ENCODE assay signal across 8 cellular contexts in the genomic region with DNA sequence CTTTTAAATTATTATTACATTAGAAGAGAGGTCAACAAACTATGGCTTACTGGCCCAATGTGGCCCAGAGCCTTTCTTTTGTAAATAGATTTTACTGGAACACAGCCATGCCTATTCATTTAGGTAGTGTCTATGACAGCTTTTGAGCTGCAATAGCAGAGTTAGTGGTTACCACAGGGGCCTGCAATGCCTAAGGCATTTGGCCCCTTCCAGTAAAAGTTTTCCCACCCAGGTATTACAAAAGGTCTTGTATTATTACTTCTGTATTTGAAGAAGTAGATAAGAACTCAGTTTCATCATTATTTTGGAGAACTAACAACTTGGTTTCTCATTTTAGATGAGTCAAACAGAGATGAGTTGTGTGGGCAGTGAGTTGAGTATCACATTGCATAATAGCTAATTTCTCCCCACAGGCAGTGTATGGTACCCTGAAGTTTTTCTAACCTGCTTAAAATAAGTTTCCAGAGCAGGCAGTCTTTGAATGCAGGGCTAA.
DNase-seq lines count a peak whose midpoint lies in the region; ATAC-seq lines count a peak whose summit lies in the region.

No MANE protein-coding gene starts in this region.

- H3K4me3 Mint-ChIP-seq in activated naive CD8-positive, alpha-beta T cell treated with anti-CD3 and anti-CD28 coated beads, Interleukin-2, amount 50 U/mL, for 24 hours = no peak overlapping the region
- peak overlapping the region; percentile 30 for H3K4me3 Mint-ChIP-seq in stimulated activated naive CD8-positive, alpha-beta T cell treated with anti-CD3 and anti-CD28 coated beads, Interleukin-15, Interleukin-2, amounts not matched to agents 100 ng/mL and 50 ng/mL, for 24 hours

- in situ Hi-C loops in ACHN (cut with HindIII; ENCODE audit: low pct_ligation_motif_present, low pct_unique_long_range_greater_than_20kb, low sequenced_read_pairs) = no loop called here

- no peaks in the 10 kb centered on the region for H3K27me3 Mint-ChIP-seq in activated naive CD8-positive, alpha-beta T cell treated with anti-CD3 and anti-CD28 coated beads, Interleukin-2, amount 50 U/mL, for 24 hours
- H3K27me3 Mint-ChIP-seq in stimulated activated naive CD8-positive, alpha-beta T cell treated with anti-CD3 and anti-CD28 coated beads, Interleukin-15, Interleukin-2, amounts not matched to agents 100 ng/mL and 50 ng/mL, for 24 hours = no peaks in the 10 kb centered on the region

- peaks cover 50% of the 10 kb centered on the region for H3K4me1 Mint-ChIP-seq in activated naive CD8-positive, alpha-beta T cell treated with anti-CD3 and anti-CD28 coated beads, Interleukin-2, amount 50 U/mL, for 24 hours
- H3K4me1 Mint-ChIP-seq in stimulated activated naive CD8-positive, alpha-beta T cell treated with anti-CD3 and anti-CD28 coated beads, Interleukin-15, Interleukin-2, amounts not matched to agents 100 ng/mL and 50 ng/mL, for 24 hours (ENCODE audit: low read depth) = peaks cover 56% of the 10 kb centered on the region

- ATAC-seq in GM19324 (IDR thresholded peaks at IDR 0.05; ENCODE audit: low FRiP score, unreplicated experiment) (peak; percentile 80), HG03175 (IDR thresholded peaks at IDR 0.05; ENCODE audit: unreplicated experiment) (peak; percentile 96)
- peak; percentile 81 for ATAC-seq in activated naive CD8-positive, alpha-beta T cell treated with anti-CD3 and anti-CD28 coated beads, Interleukin-2, amount 50 U/mL, for 24 hours

- no peaks in the 10 kb centered on the region for H3K9me3 Mint-ChIP-seq in activated naive CD8-positive, alpha-beta T cell treated with anti-CD3 and anti-CD28 coated beads, Interleukin-2, amount 50 U/mL, for 24 hours
- no peaks in the 10 kb centered on the region for H3K9me3 Mint-ChIP-seq in stimulated activated naive CD8-positive, alpha-beta T cell treated with anti-CD3 and anti-CD28 coated beads, Interleukin-15, Interleukin-2, amounts not matched to agents 100 ng/mL and 50 ng/mL, for 24 hours

- H3K36me3 Mint-ChIP-seq in activated naive CD8-positive, alpha-beta T cell treated with anti-CD3 and anti-CD28 coated beads, Interleukin-2, amount 50 U/mL, for 24 hours (ENCODE audit: low read depth) = peaks cover 69% of the 10 kb centered on the region
- peaks cover 92% of the 10 kb centered on the region for H3K36me3 Mint-ChIP-seq in stimulated activated naive CD8-positive, alpha-beta T cell treated with anti-CD3 and anti-CD28 coated beads, Interleukin-15, Interleukin-2, amounts not matched to agents 100 ng/mL and 50 ng/mL, for 24 hours (ENCODE audit: low read depth)

- peak overlapping the region; percentile 25 for H3K27ac Mint-ChIP-seq in activated naive CD8-positive, alpha-beta T cell treated with anti-CD3 and anti-CD28 coated beads, Interleukin-2, amount 50 U/mL, for 24 hours
- peak overlapping the region; percentile 74 for H3K27ac Mint-ChIP-seq in stimulated activated naive CD8-positive, alpha-beta T cell treated with anti-CD3 and anti-CD28 coated beads, Interleukin-15, Interleukin-2, amounts not matched to agents 100 ng/mL and 50 ng/mL, for 24 hours

- DNase-seq in ACHN (peak; percentile 19), NCI-H1694 treated with DMSO at 0.1 percent for 48 hours (lab: John Stamatoyannopoulos, UW) (no peak), activated gamma-delta T cell treated with Interleukin-2 at 50 U/mL for 16 hours (no peak), 8988T (no peak)
- DNase-seq in activated naive CD8-positive, alpha-beta T cell treated with anti-CD3 and anti-CD28 coated beads, Interleukin-2, amount 50 U/mL, for 24 hours = no peak
